15 cellular contexts compared by ENCODE assay signal in the genomic region with DNA sequence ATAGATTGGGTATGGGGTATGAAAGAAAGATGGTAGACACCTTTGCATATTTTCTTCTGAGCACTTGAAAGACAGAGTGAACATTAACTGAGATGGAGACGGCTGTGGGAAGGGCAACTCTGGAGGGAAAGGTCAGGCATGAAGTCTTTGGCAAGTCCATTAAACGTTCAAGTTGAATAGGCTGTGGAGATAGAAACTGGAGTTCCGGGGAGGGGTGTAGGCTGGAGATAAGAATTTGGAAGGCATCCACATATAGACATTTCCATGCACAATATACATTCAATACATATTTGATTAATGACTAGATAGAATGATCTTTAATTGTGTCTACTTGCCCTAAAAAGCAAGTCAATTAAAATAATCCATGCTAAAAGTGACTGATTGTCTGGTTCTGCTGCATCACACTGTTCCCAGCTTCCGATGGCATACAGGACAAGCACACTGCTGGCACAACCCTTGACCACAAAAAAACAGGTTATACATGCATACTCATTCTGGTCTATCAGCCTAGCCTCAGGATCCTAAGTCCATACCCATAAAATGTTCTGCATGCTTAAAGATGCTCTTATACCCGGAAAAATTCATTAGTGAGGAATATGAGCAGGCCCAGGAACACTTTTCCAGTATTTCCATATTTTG.
"Had no signal": no experiment of that assay in that cellular context is flagged by ENCODE, and none has a peak within 500 bp of the region (broad histone marks: within the 10 kb centered on the region; RNA-seq: fewer than 3 reads in every experiment).

No MANE protein-coding gene starts in this region.

- H3K27me3 ChIP-seq: esophagus squamous epithelium, heart right ventricle, transverse colon had no signal

- H3K27ac ChIP-seq: coronary artery, esophagus squamous epithelium, heart right ventricle, left ventricle myocardium inferior, transverse colon had no signal

- H3K9me3 ChIP-seq: esophagus squamous epithelium, heart right ventricle, left ventricle myocardium inferior, transverse colon had no signal

- DNase-seq: activated CD4-positive, alpha-beta T cell treated with anti-CD3 and anti-CD28 coated beads, Interleukin-2, amount 10 ng/mL, durations not matched to agents 24 days and 14 days; activated CD4-positive, CD25-positive, alpha-beta regulatory T cell; activated CD8-positive, alpha-beta memory T cell treated with anti-CD3 and anti-CD28 coated beads, Interleukin-2, amount 50 U/mL, for 4 hours; activated naive CD4-positive, alpha-beta T cell treated with anti-CD3 and anti-CD28 coated beads for 36 hours; activated T-cell treated with anti-CD3 and anti-CD28 coated beads, Interleukin-2, amount 50 U/mL, for 4 hours; central memory CD4-positive, alpha-beta T cell; esophagus squamous epithelium; heart right ventricle; left ventricle myocardium inferior; nephron progenitor cell; retina; stimulated activated CD4-positive, alpha-beta T cell treated with anti-CD3 and anti-CD28 coated beads, Interleukin-2, amount 100 ng/mL, for 24 hours; stimulated activated naive CD4-positive, alpha-beta T cell treated with Interleukin-2 at 50 U/mL for 16 hours; transverse colon had no signal

- ATAC-seq: activated T-cell treated with anti-CD3 and anti-CD28 coated beads, Interleukin-2, amount 50 U/mL, for 4 hours; heart right ventricle had no signal

- H3K4me3 ChIP-seq: coronary artery, esophagus squamous epithelium, heart right ventricle, left ventricle myocardium inferior, transverse colon had no signal

- H3K36me3 ChIP-seq: esophagus squamous epithelium, heart right ventricle, left ventricle myocardium inferior, transverse colon had no signal
